In genomic region chr11:126268708-126269579, GRCh38 we compare ENCODE assay signal across 8 cellular contexts. TPM values are rescaled to one million over a fixed set of nuclear protein-coding genes. Genes with fewer than 3 reads are reported as not detected.
A peak's percentile ranks its signal among the peaks of the same experiment; 100 is the strongest.
DNase-seq lines count a peak whose midpoint lies in the region; ATAC-seq and TF ChIP-seq lines count a peak whose summit lies in the region.

Gene FOXRED1 (plus strand): TSS chr11:126269154. CDS start chr11:126269207, 53 bp downstream.
Gene SRPRA (minus strand): TSS chr11:126268895. CDS start chr11:126268804, 91 bp downstream.

- H3K4me3 ChIP-seq in heart right ventricle = peak within 1 kb of the TSS; percentile 76 to 97 (median 89)
- peak within 1 kb of the TSS; percentile 93 for H3K4me3 ChIP-seq in upper lobe of right lung

- H3K27me3 ChIP-seq in heart right ventricle = no peaks in the 10 kb centered on the region
- H3K27me3 ChIP-seq in upper lobe of right lung = no peaks in the 10 kb centered on the region

- in situ Hi-C loops in GM13977 (cut with MboI; ENCODE audit: low pct_unique_long_range_greater_than_20kb, low sequenced_read_pairs, unreplicated experiment) = no loop called here

- TF ChIP-seq CTCF in GM13977 (IDR thresholded peaks at IDR 0.05; ENCODE audit: extremely low read depth, insufficient read depth, missing control alignments) (no peak), heart right ventricle (IDR thresholded peaks at IDR 0.05) (no peak), upper lobe of right lung (IDR thresholded peaks at IDR 0.05) (no peak)

- H3K27ac Mint-ChIP-seq in T-helper 1 cell treated with Interleukin-12 subunit alpha and Interleukin-12 subunit beta and Interleukin-4 antibody, amounts not matched to agents 30 μg/mL and 1 μg/mL, for 36 hours = peak within 1 kb of the TSS; percentile 98

- H3K27ac ChIP-seq in heart right ventricle = peak within 1 kb of the TSS; percentile 70 to 95 (median 93)
- H3K27ac ChIP-seq in upper lobe of right lung = peak within 1 kb of the TSS; percentile 96

- intact Hi-C loops in heart right ventricle (cut with DNase I) = loop anchor here in 7 of 10 donors (2.0 to 10.0 kb wide), 4 partner anchors 14 to 344 kb away; partner anchors contain the start of genes FAM118B (in 7 of the 7), RPUSD4 (in 7 of the 7) and TIRAP (in 1 of the 7)
- intact Hi-C loops in posterior vena cava (cut with DNase I) = loop anchor here in 1 of 2 donors (10.0 kb wide), 1 partner anchor 1384 kb away; no protein-coding TSS in a partner anchor
- intact Hi-C loops in upper lobe of right lung (cut with DNase I) = no loop called here

- peak within 1 kb of the TSS; percentile 98 for H3K4me3 Mint-ChIP-seq in T-helper 1 cell treated with Interleukin-12 subunit alpha and Interleukin-12 subunit beta and Interleukin-4 antibody, amounts not matched to agents 30 μg/mL and 1 μg/mL, for 36 hours

- H3K9me3 Mint-ChIP-seq in T-helper 1 cell treated with Interleukin-12 subunit alpha and Interleukin-12 subunit beta and Interleukin-4 antibody, amounts not matched to agents 30 μg/mL and 1 μg/mL, for 36 hours = no peaks in the 10 kb centered on the region

- H3K36me3 ChIP-seq in heart right ventricle = peaks cover 0 to 58% (median 30%) of the 10 kb centered on the region in 9 donors
- peaks cover 44% of the 10 kb centered on the region for H3K36me3 ChIP-seq in upper lobe of right lung

- peaks cover 29% of the 10 kb centered on the region for H3K4me1 Mint-ChIP-seq in T-helper 1 cell treated with Interleukin-12 subunit alpha and Interleukin-12 subunit beta and Interleukin-4 antibody, amounts not matched to agents 30 μg/mL and 1 μg/mL, for 36 hours (ENCODE audit: low read depth)

- H3K9me3 ChIP-seq in heart right ventricle (no peaks in the 10 kb centered on the region), upper lobe of right lung (no peaks in the 10 kb centered on the region)

- peak; percentile 98 for ATAC-seq in HG02884 (IDR thresholded peaks at IDR 0.05; ENCODE audit: unreplicated experiment)
- ATAC-seq in heart right ventricle = peak; percentile 99 to 100 (median 100)
- ATAC-seq in upper lobe of right lung = peak; percentile 99

- 0 to 1% methylated on average over 64 of the region's 64 CpGs for WGBS in heart right ventricle, 2 donors

- peaks cover 47% of the 10 kb centered on the region for H3K36me3 Mint-ChIP-seq in T-helper 1 cell treated with Interleukin-12 subunit alpha and Interleukin-12 subunit beta and Interleukin-4 antibody, amounts not matched to agents 30 μg/mL and 1 μg/mL, for 36 hours (ENCODE audit: low read depth)

- H3K4me1 ChIP-seq in heart right ventricle = peaks cover 5 to 26% (median 21%) of the 10 kb centered on the region in 9 donors
- H3K4me1 ChIP-seq in upper lobe of right lung = peaks cover 17% of the 10 kb centered on the region

- DNase-seq in GM13977 (ENCODE audit: low spot score) (peak; percentile 100), NCI-H1694 (lab: John Stamatoyannopoulos, UW) (peak; percentile 72), amniotic stem cell (lab: John Stamatoyannopoulos, UW) (peak; percentile 99), heart right ventricle (peak; percentile 100), posterior vena cava (ENCODE audit: low spot score) (peak; percentile 100), upper lobe of right lung (peak; percentile 100)

- H3K27me3 Mint-ChIP-seq in T-helper 1 cell treated with Interleukin-12 subunit alpha and Interleukin-12 subunit beta and Interleukin-4 antibody, amounts not matched to agents 30 μg/mL and 1 μg/mL, for 36 hours (ENCODE audit: low read depth) = no peaks in the 10 kb centered on the region

RNA-seq across cellular contexts. Expression of gene FOXRED1, which starts in this region (rescaled TPM):
- total RNA-seq in heart right ventricle (10 to 100 TPM; 19.0 to 41.1 (median 30.4) TPM), posterior vena cava (10 to 100 TPM; 10.3 to 16.1 TPM), upper lobe of right lung (14.8 TPM)
- polyA plus RNA-seq in heart right ventricle = 10 to 100 TPM; 33.5 to 46.3 TPM

RNA-seq across cellular contexts. Expression of gene SRPRA, which starts in this region (rescaled TPM):
- total RNA-seq in heart right ventricle = 10 to 100 TPM; 65.4 to 88.4 (median 75.1) TPM
- polyA plus RNA-seq in heart right ventricle = 10 to 100 TPM; 32.5 to 80.2 TPM
- 10 to 100 TPM; 79.7 to 82.0 TPM for total RNA-seq in posterior vena cava
- total RNA-seq in upper lobe of right lung = 120 TPM

Comparison
In these comparisons a context has a peak if more than half of its experiments do, and no peak if none do; other contexts are left out.
1. Peak in every context shown above with its lines: DNase-seq, ATAC-seq, H3K4me3 ChIP-seq and H3K27ac ChIP-seq.